ENCODE assay signal across 8 cellular contexts in the genomic region with DNA sequence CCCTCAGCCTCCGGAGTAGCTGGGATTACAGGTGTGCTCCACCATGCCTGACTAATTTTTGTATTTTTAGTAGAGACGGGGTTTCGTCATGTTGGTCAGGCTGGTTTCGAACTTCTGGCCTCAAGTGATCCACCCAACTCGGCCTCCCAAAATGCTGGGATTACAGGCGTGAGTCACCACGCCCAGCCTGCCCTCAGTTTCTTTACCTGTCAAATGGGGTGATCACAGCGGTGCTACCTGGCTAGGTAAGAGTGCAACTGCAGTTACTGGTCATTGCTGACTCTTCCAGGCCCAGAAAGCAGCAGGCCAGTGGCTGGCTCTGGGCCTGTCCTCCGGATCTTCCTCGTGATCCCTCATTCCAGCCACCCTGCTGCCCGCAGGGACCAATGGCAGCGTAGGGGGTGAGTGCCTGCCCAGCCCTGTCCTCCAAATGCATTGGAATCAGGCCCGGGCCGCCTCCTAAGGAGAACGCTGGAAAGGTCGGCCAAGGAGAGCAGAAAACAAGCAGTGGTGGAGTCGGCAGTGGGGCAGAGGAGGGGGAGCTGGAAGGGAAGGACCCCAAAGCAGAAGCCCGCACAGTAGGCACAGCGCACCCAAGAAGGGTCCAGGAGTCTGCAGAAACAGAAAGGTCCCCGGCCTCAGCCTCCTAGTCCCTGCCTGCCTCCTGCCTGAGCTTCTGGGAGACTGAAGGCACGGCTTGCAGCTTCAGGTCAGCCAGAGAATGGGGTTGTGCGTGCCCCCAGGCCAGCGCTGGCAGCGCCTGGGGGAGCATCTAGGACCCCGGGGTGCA. TPM values are rescaled to one million over a fixed set of nuclear protein-coding genes. Genes with fewer than 3 reads are reported as not detected.
DNase-seq lines count a peak whose midpoint lies in the region; ATAC-seq, FAIRE-seq and TF ChIP-seq lines count a peak whose summit lies in the region.

No MANE protein-coding gene starts in this region.

- H3K27me3 ChIP-seq in Panc1 (ENCODE audit: control insufficient read depth, insufficient read depth, low read length) = no peaks in the 10 kb centered on the region

- H3K4me1 Mint-ChIP-seq in natural killer cell = peaks cover 32 to 44% of the 10 kb centered on the region in 2 donors

- no peak for FAIRE-seq in urothelium cell line (lab: Jason Lieb, UNC)

- peak; percentile 55 for DNase-seq in AG10803 (ENCODE audit: low read depth)
- DNase-seq in Panc1 (ENCODE audit: low read depth, low spot score) = no peak
- no peak for DNase-seq in epithelial cell of prostate (ENCODE audit: low read depth, low spot score)
- no peak for DNase-seq in natural killer cell
- DNase-seq in T1000 (lab: John Stamatoyannopoulos, UW) = no peak
- DNase-seq in urothelium cell line (ENCODE audit: low spot score) = no peak
- DNase-seq in NCI-H146 (lab: John Stamatoyannopoulos, UW) = no peak

- H3K27ac Mint-ChIP-seq in natural killer cell = peak overlapping the region; percentile 90 to 96

- no peaks in the 10 kb centered on the region for H3K9me3 Mint-ChIP-seq in natural killer cell

- no peaks in the 10 kb centered on the region for H3K9me3 ChIP-seq in Panc1 (ENCODE audit: control insufficient read depth, insufficient read depth, low read depth, low read length)

- BruUV-seq in Panc1 (replicated peaks; lab: Mats Ljungman, UMichigan) = no TSS peak

- ATAC-seq in Panc1 = no peak
- ATAC-seq in natural killer cell = no peak
- ATAC-seq in GM21447 (IDR thresholded peaks at IDR 0.05; ENCODE audit: unreplicated experiment) = no peak

- H3K4me3 Mint-ChIP-seq in natural killer cell = peak overlapping the region; percentile 98

- CTCF ChIA-PET in Panc1 (lab: Charles Lee) = interaction anchor here (0.5 to 1.1 kb wide), 3 partner anchors 43 to 175 kb away, joined by 3 to 8 read pairs (median 3); a partner anchor contains a TSS

- H3K27ac ChIP-seq in Panc1 (ENCODE audit: low read length) (peak overlapping the region; percentile 79; the same call in 1 of the 2 replicates), epithelial cell of prostate (peak overlapping the region; percentile 71)

- no peaks in the 10 kb centered on the region for H3K27me3 Mint-ChIP-seq in natural killer cell (ENCODE audit: low read depth in 2 of 2)

- TF ChIP-seq CTCF in AG10803 (conservative IDR thresholded peaks at IDR 0.05; ENCODE audit: low read length) (no peak), Panc1 (IDR thresholded peaks at IDR 0.05) (no peak), natural killer cell (IDR thresholded peaks at IDR 0.05) (no peak)

- intact Hi-C loops in Panc1 (cut with micrococcal nuclease; ENCODE audit: unreplicated experiment) (loop anchor here (10.0 kb wide), 1 partner anchor 74 kb away; a partner anchor contains a TSS), natural killer cell (cut with micrococcal nuclease) (loop anchor here (5.0 kb wide), 1 partner anchor 696 kb away; no protein-coding TSS in a partner anchor)

- peaks cover 6% of the 10 kb centered on the region for H3K4me1 ChIP-seq in Panc1 (ENCODE audit: control insufficient read depth, insufficient read depth, low read length)

- H3K36me3 Mint-ChIP-seq in natural killer cell = no peaks in the 10 kb centered on the region

- H3K4me3 ChIP-seq in AG10803 (ENCODE audit: low read length) = peak overlapping the region; percentile 61
- peak overlapping the region; percentile 58 to 77 for H3K4me3 ChIP-seq in Panc1 (ENCODE audit: low read depth in 2 of 2, low read length in 2 of 2)

- POLR2A ChIA-PET in Panc1 (lab: Charles Lee) = no interaction called here

- no peaks in the 10 kb centered on the region for H3K36me3 ChIP-seq in Panc1 (ENCODE audit: control insufficient read depth, insufficient read depth, low read length)

- in situ Hi-C loops in Panc1 (cut with HindIII; ENCODE audit: low pct_unique_long_range_greater_than_20kb, low sequenced_read_pairs) = no loop called here

RNA-seq across cellular contexts. Expression of a gene that starts 1.8 kb away (rescaled TPM):
- total RNA-seq in Panc1 (2021; ENCODE audit: unreplicated experiment) (5.4 TPM), natural killer cell (10 to 100 TPM; 12.9 to 26.2 (median 16.3) TPM)
- 10.3 TPM for polyA plus RNA-seq in Panc1 (2012; ENCODE audit: insufficient read length)

RNA-seq across cellular contexts. Expression of a gene that starts 7.8 kb away (rescaled TPM):
- total RNA-seq in Panc1 (2021; ENCODE audit: unreplicated experiment) = not detected
- polyA plus RNA-seq in Panc1 (2012; ENCODE audit: insufficient read length) = not detected
- total RNA-seq in natural killer cell = not detected

RNA-seq across cellular contexts. Expression of a gene that starts 20.0 kb away (rescaled TPM):
- 0.39 TPM for total RNA-seq in Panc1 (2021; ENCODE audit: unreplicated experiment)
- 0.71 TPM for polyA plus RNA-seq in Panc1 (2012; ENCODE audit: insufficient read length)
- not detected for total RNA-seq in natural killer cell

RNA-seq across cellular contexts. Expression of a gene that starts 43.0 kb away (rescaled TPM):
- total RNA-seq in Panc1 (2021; ENCODE audit: unreplicated experiment) = 58.2 TPM
- polyA plus RNA-seq in Panc1 (2012; ENCODE audit: insufficient read length) = 57.8 TPM
- 10 to 100 TPM; 52.9 to 58.1 (median 57.8) TPM for total RNA-seq in natural killer cell

RNA-seq across cellular contexts. Expression of a gene that starts 48.6 kb away (rescaled TPM):
- 42.1 TPM for total RNA-seq in Panc1 (2021; ENCODE audit: unreplicated experiment)
- polyA plus RNA-seq in Panc1 (2012; ENCODE audit: insufficient read length) = 70.2 TPM
- 10 to 100 TPM; 28.4 to 30.1 (median 29.4) TPM for total RNA-seq in natural killer cell
